8 cellular contexts compared by ENCODE assay signal in genomic region chr6:98946877-98947410, GRCh38. TPM values are rescaled to one million over a fixed set of nuclear protein-coding genes. Genes with fewer than 3 reads are reported as not detected.
DNase-seq lines count a peak whose midpoint lies in the region; ATAC-seq and TF ChIP-seq lines count a peak whose summit lies in the region.

No MANE protein-coding gene starts in this region.

- H3K4me1 ChIP-seq in esophagus muscularis mucosa: peaks cover 7 to 33% (median 32%) of the 10 kb centered on the region in 4 donors
- H3K4me1 ChIP-seq in transverse colon: peaks cover 8 to 27% (median 26%) of the 10 kb centered on the region in 4 donors

- H3K27me3 ChIP-seq in esophagus muscularis mucosa: no peaks in the 10 kb centered on the region
- H3K27me3 ChIP-seq in neural cell (ENCODE audit: insufficient read depth, low read depth, low read length): no peaks in the 10 kb centered on the region
- no peaks in the 10 kb centered on the region for H3K27me3 ChIP-seq in transverse colon

- H3K27ac ChIP-seq in esophagus muscularis mucosa (replicated peaks in 1 of 4) (peak overlapping the region; percentile 87 to 94 (median 92)), neural cell (ENCODE audit: low read length) (peak overlapping the region; percentile 55), transverse colon (peak overlapping the region; percentile 87 to 95 (median 92))

- H3F3A ChIP-seq in neural cell (ENCODE audit: insufficient read depth, low read length, poor library complexity, severe bottlenecking): no peaks in the 10 kb centered on the region

- in situ Hi-C loops in transverse colon (cut with MboI; ENCODE audit: low pct_ligation_motif_present in 1 of 4, low pct_unique_long_range_greater_than_20kb in 1 of 4, low sequenced_read_pairs in 3 of 4): no loop called here

- peak overlapping the region; percentile 76 for H3K9ac ChIP-seq in neural cell (ENCODE audit: low read length)

- peaks cover 0 to 4% (median 0%) of the 10 kb centered on the region in 4 donors for H3K9me3 ChIP-seq in esophagus muscularis mucosa
- H3K9me3 ChIP-seq in neural cell (ENCODE audit: low read length): peaks cover 5% of the 10 kb centered on the region
- peaks cover 0 to 4% of the 10 kb centered on the region in 2 donors for H3K9me3 ChIP-seq in transverse colon

- TF ChIP-seq POLR2A in esophagus muscularis mucosa (IDR thresholded peaks at IDR 0.05; ENCODE audit: low read depth): no peak
- TF ChIP-seq POLR2A in transverse colon (IDR thresholded peaks at IDR 0.05): no peak

- peak; percentile 30 for ATAC-seq in HG03025 (IDR thresholded peaks at IDR 0.05; ENCODE audit: low FRiP score, unreplicated experiment)

- peak overlapping the region; percentile 90 for H2AFZ ChIP-seq in neural cell (ENCODE audit: low read depth, low read length)

- peak; percentile 56 for DNase-seq in NCI-H2171 treated with DMSO at 0.1 percent for 48 hours (lab: John Stamatoyannopoulos, UW)
- no peak for DNase-seq in NCI-H2171 (lab: John Stamatoyannopoulos, UW)
- peak; percentile 59 for DNase-seq in NCI-H345 treated with DMSO at 0.1 percent for 48 hours (lab: John Stamatoyannopoulos, UW; ENCODE audit: unreplicated experiment)
- peak; percentile 70 for DNase-seq in activated CD8-positive, alpha-beta memory T cell treated with anti-CD3 and anti-CD28 coated beads, Interleukin-2, amount 50 U/mL, for 48 hours
- no peak for DNase-seq in esophagus muscularis mucosa (ENCODE audit: extremely low spot score)
- DNase-seq in transverse colon: peak; percentile 63

- H4K20me1 ChIP-seq in neural cell (ENCODE audit: insufficient read depth): no peaks in the 10 kb centered on the region

- peak overlapping the region; percentile 84 to 96 (median 92) for H3K4me3 ChIP-seq in esophagus muscularis mucosa
- H3K4me3 ChIP-seq in neural cell (ENCODE audit: low read length): peak overlapping the region; percentile 80
- peak overlapping the region; percentile 51 to 95 (median 84) for H3K4me3 ChIP-seq in transverse colon

- WGBS in esophagus muscularis mucosa: 9% methylated on average over 9 of the region's 9 CpGs
- WGBS in transverse colon (ENCODE audit: low coverage in 1 of 2), 2 donors: 4 to 9% methylated on average over 2 to 9 of the region's 9 CpGs

- H3K4me2 ChIP-seq in neural cell (ENCODE audit: low read length): peak overlapping the region; percentile 79

- no peak for TF ChIP-seq RAD21 in neural cell (conservative IDR thresholded peaks at IDR 0.05)

- peaks cover 17% of the 10 kb centered on the region for H3K79me2 ChIP-seq in neural cell (replicated peaks; ENCODE audit: insufficient read depth, low read length)

- no peaks in the 10 kb centered on the region for H3K36me3 ChIP-seq in esophagus muscularis mucosa
- H3K36me3 ChIP-seq in neural cell (ENCODE audit: insufficient read depth, low read length): no peaks in the 10 kb centered on the region
- no peaks in the 10 kb centered on the region for H3K36me3 ChIP-seq in transverse colon

- TF ChIP-seq CTCF in esophagus muscularis mucosa (IDR thresholded peaks at IDR 0.05) (no peak), neural cell (IDR thresholded peaks at IDR 0.05; ENCODE audit: poor library complexity, severe bottlenecking) (no peak), transverse colon (IDR thresholded peaks at IDR 0.05) (no peak)

- no peak for TF ChIP-seq EP300 in esophagus muscularis mucosa (IDR thresholded peaks at IDR 0.05)
- no peak for TF ChIP-seq EP300 in neural cell (conservative IDR thresholded peaks at IDR 0.05; ENCODE audit: poor library complexity, severe bottlenecking)
- TF ChIP-seq EP300 in transverse colon (IDR thresholded peaks at IDR 0.05; ENCODE audit: low read depth): no peak

- H3K9me2 ChIP-seq in neural cell (ENCODE audit: insufficient read depth, low read length): no peaks in the 10 kb centered on the region

- intact Hi-C loops in esophagus muscularis mucosa (cut with DNase I): no loop called here
- intact Hi-C loops in transverse colon (cut with DNase I; ENCODE audit: low total_unique reads): no loop called here

TF ChIP-seq in neural cell, 6 proteins besides CTCF, POLR2A, EP300 and RAD21:
- TF ChIP-seq TAF1 (IDR thresholded peaks at IDR 0.05; ENCODE audit: low read depth) (no peak), SMC3 (conservative IDR thresholded peaks at IDR 0.05; ENCODE audit: poor library complexity) (no peak), MXI1 (conservative IDR thresholded peaks at IDR 0.05; ENCODE audit: poor library complexity, severe bottlenecking) (no peak), REST (IDR thresholded peaks at IDR 0.05; ENCODE audit: borderline replicate concordance) (no peak), EZH2 (IDR thresholded peaks at IDR 0.05; ENCODE audit: borderline replicate concordance, insufficient read depth, low read length, poor library complexity, severe bottlenecking) (no peak), POLR2AphosphoS5 (IDR thresholded peaks at IDR 0.05) (no peak)

RNA-seq across cellular contexts. Expression of gene FBXL4, which starts 0.8 kb away (rescaled TPM):
- total RNA-seq in esophagus muscularis mucosa (10 to 100 TPM; 11.8 to 17.8 (median 15.6) TPM), transverse colon (10 to 100 TPM in 3 of 4 donors, 1 to 10 TPM in 1; 8.6 to 22.5 (median 13.5) TPM)
- polyA plus RNA-seq in neural cell: 9.1 and 9.7 TPM in 2 replicates
- polyA minus RNA-seq in neural cell: 23.9 and 30.6 TPM in 2 replicates

Comparison
In these comparisons a context has a peak if more than half of its experiments do, and no peak if none do; other contexts are left out.
1. DNase-seq: peak in NCI-H2171 treated with DMSO at 0.1 percent for 48 hours (single experiment), NCI-H345 treated with DMSO at 0.1 percent for 48 hours (single experiment), activated CD8-positive, alpha-beta memory T cell treated with anti-CD3 and anti-CD28 coated beads, Interleukin-2, amount 50 U/mL, for 48 hours (single experiment) and transverse colon (single experiment); none in NCI-H2171 (single experiment) and esophagus muscularis mucosa (single experiment).
2. Peak in every context shown above with its lines, with median percentiles within 50 percentile points of each other: H3K27ac ChIP-seq and H3K4me3 ChIP-seq.